9 cellular contexts compared by ENCODE assay signal in genomic region chr20:10225439-10226080, GRCh38. TPM values are rescaled to one million over a fixed set of nuclear protein-coding genes. Genes with fewer than 3 reads are reported as not detected.
DNase-seq lines count a peak whose midpoint lies in the region; ATAC-seq and TF ChIP-seq lines count a peak whose summit lies in the region.
"Had no signal": no experiment of that assay in that cellular context is flagged by ENCODE, and none has a peak within 500 bp of the region (broad histone marks: within the 10 kb centered on the region; RNA-seq: fewer than 3 reads in every experiment).

No MANE protein-coding gene starts in this region.

- H3K9me3 Mint-ChIP-seq in MCF 10A (ENCODE audit: unreplicated experiment), result no peaks in the 10 kb centered on the region
- no peaks in the 10 kb centered on the region for H3K9me3 Mint-ChIP-seq in type B pancreatic cell

- TF ChIP-seq POLR2A in breast epithelium (IDR thresholded peaks at IDR 0.05), result no peak

- H3K36me3 Mint-ChIP-seq in MCF 10A (ENCODE audit: insufficient read depth, unreplicated experiment) (no peaks in the 10 kb centered on the region), type B pancreatic cell (no peaks in the 10 kb centered on the region)
- H3K36me3 Mint-ChIP-seq: CD4-positive, alpha-beta memory T cell had no signal

- no peaks in the 10 kb centered on the region for H3K4me1 ChIP-seq in breast epithelium

- ATAC-seq in GM21528 (IDR thresholded peaks at IDR 0.05; ENCODE audit: low FRiP score, unreplicated experiment), result no peak

- H3K27ac ChIP-seq in breast epithelium, result no peak overlapping the region

- H3K4me1 Mint-ChIP-seq in MCF 10A (ENCODE audit: insufficient read depth, unreplicated experiment) (no peaks in the 10 kb centered on the region), type B pancreatic cell (ENCODE audit: unreplicated experiment) (no peaks in the 10 kb centered on the region)
- H3K4me1 Mint-ChIP-seq: CD4-positive, alpha-beta memory T cell had no signal

- BruUV-seq in MCF 10A (replicated peaks; lab: Mats Ljungman, UMichigan), result no TSS peak

- no peaks in the 10 kb centered on the region for H3K27me3 ChIP-seq in breast epithelium

- H3K27ac Mint-ChIP-seq in MCF 10A (ENCODE audit: low read depth, unreplicated experiment) (no peak overlapping the region), type B pancreatic cell (no peak overlapping the region)

- no peak overlapping the region for H3K4me3 Mint-ChIP-seq in MCF 10A (ENCODE audit: unreplicated experiment)
- H3K4me3 Mint-ChIP-seq in type B pancreatic cell, result no peak overlapping the region
- H3K4me3 Mint-ChIP-seq: CD4-positive, alpha-beta memory T cell had no signal

- POLR2A ChIA-PET in MCF 10A (lab: Yijun Ruan, JAX), result interaction anchor here (0.8 kb wide), 1 partner anchor 160 kb away, joined by 4 read pairs; no protein-coding TSS in a partner anchor

- H3K9me3 ChIP-seq in breast epithelium, result no peaks in the 10 kb centered on the region

- no peaks in the 10 kb centered on the region for H3K36me3 ChIP-seq in breast epithelium

- TF ChIP-seq CTCF in MCF 10A (IDR thresholded peaks at IDR 0.05; ENCODE audit: unreplicated experiment) (peak; percentile 30), breast epithelium (IDR thresholded peaks at IDR 0.05) (no peak), type B pancreatic cell (conservative IDR thresholded peaks at IDR 0.05) (peak; percentile 61)

- H3K4me3 ChIP-seq in breast epithelium, result no peak overlapping the region

- H3K27me3 Mint-ChIP-seq in MCF 10A (ENCODE audit: insufficient read depth, unreplicated experiment), result peaks cover 95% of the 10 kb centered on the region
- H3K27me3 Mint-ChIP-seq in type B pancreatic cell, result peaks cover 3% of the 10 kb centered on the region

- CTCF ChIA-PET in MCF 10A (lab: Yijun Ruan, JAX), result interaction anchor here (0.6 to 2.2 kb wide), 10 partner anchors 22 to 1199 kb away, joined by 3 to 17 read pairs (median 3); no protein-coding TSS in a partner anchor

- intact Hi-C loops in MCF 10A (cut with micrococcal nuclease), result loop anchor here (5.0 to 10.0 kb wide), 2 partner anchors 199 to 248 kb away; no protein-coding TSS in a partner anchor
- intact Hi-C loops in breast epithelium (cut with DNase I; ENCODE audit: low total_unique reads), result no loop called here

- DNase-seq in MCF 10A (ENCODE audit: unreplicated experiment) (no peak), breast epithelium (ENCODE audit: low spot score in 2 of 2) (no peak), NCI-H1105 (lab: John Stamatoyannopoulos, UW) (peak; percentile 11), astrocyte of the hippocampus (ENCODE audit: low read depth, low spot score) (peak; percentile 16), type B pancreatic cell (ENCODE audit: extremely low spot score, unreplicated experiment) (no peak), glomerular visceral epithelial cell (ENCODE audit: extremely low spot score) (no peak), SKM-1 (lab: John Stamatoyannopoulos, UW; ENCODE audit: unreplicated experiment) (no peak)
- DNase-seq: CD4-positive, alpha-beta memory T cell had no signal

RNA-seq across cellular contexts. Expression of gene SNAP25, which starts 6.9 kb away (rescaled TPM):
- not detected in 2 replicates for total RNA-seq in MCF 10A (2022)
- total RNA-seq in breast epithelium, result 1 to 10 TPM in 2 of 3 donors, under 1 TPM in 1; 0.32 to 1.6 (median 1.6) TPM
- 8.1 and 12.5 TPM in 2 replicates for total RNA-seq in type B pancreatic cell (ENCODE audit: low replicate concordance)
- total RNA-seq: CD4-positive, alpha-beta memory T cell had no signal

Comparison
In these comparisons a context has a peak if more than half of its experiments do, and no peak if none do; other contexts are left out.
1. CTCF ChIP-seq: peak in MCF 10A (single experiment) and type B pancreatic cell (single experiment); none in breast epithelium (0 of 3).
2. DNase-seq: peak in NCI-H1105 (single experiment) and astrocyte of the hippocampus (single experiment); none in MCF 10A (single experiment), breast epithelium (0 of 2), type B pancreatic cell (single experiment), glomerular visceral epithelial cell (single experiment) and SKM-1 (single experiment).